In genomic region chr2:105737980-105738657, GRCh38 we compare ENCODE assay signal across 16 cellular contexts. TPM values are rescaled to one million over a fixed set of nuclear protein-coding genes. Genes with fewer than 3 reads are reported as not detected.
DNase-seq lines count a peak whose midpoint lies in the region; ATAC-seq lines count a peak whose summit lies in the region.
"Had no signal": no experiment of that assay in that cellular context is flagged by ENCODE, and none has a peak within 500 bp of the region (broad histone marks: within the 10 kb centered on the region; RNA-seq: fewer than 3 reads in every experiment).

No MANE protein-coding gene starts in this region.

- CTCF ChIA-PET in CD4-positive, alpha-beta memory T cell (lab: Charles Lee; ENCODE audit: partially characterized antibody): interaction anchor here (0.7 to 1.7 kb wide), 9 partner anchors 10 to 347 kb away, joined by 3 to 7 read pairs (median 4); no protein-coding TSS in a partner anchor

- H3K27ac ChIP-seq in CD4-positive, alpha-beta memory T cell (ENCODE audit: low read depth, low read length): peak overlapping the region; percentile 77
- H3K27ac ChIP-seq: neural progenitor cell, right lobe of liver, uterus had no signal

- H3K9me3 ChIP-seq in CD4-positive, alpha-beta memory T cell (ENCODE audit: control insufficient read depth in 1 of 2, low read length in 2 of 2): no peaks in the 10 kb centered on the region
- H3K9me3 ChIP-seq: right lobe of liver, uterus had no signal

- ATAC-seq in activated T-cell treated with anti-CD3 and anti-CD28 coated beads, Interleukin-2, amount 50 U/mL, for 72 hours (replicated peaks in 1 of 2): peak; percentile 72 to 87
- ATAC-seq in left colon: no peak
- ATAC-seq: right lobe of liver had no signal

- POLR2A ChIA-PET in CD4-positive, alpha-beta memory T cell (lab: Charles Lee; ENCODE audit: partially characterized antibody): interaction anchor here (0.6 to 6.8 kb wide), 21 partner anchors 10 to 422 kb away, joined by 3 to 52 read pairs (median 4); no protein-coding TSS in a partner anchor

- peak in 4 of 5 donors; percentile 64 to 73 (median 68) for DNase-seq in CD4-positive, alpha-beta memory T cell
- DNase-seq in Jurkat, Clone E6-1 (ENCODE audit: low read depth, low spot score): peak; percentile 49
- no peak for DNase-seq in activated T-cell treated with anti-CD3 and anti-CD28 coated beads, Interleukin-2, amount 50 U/mL, for 72 hours
- DNase-seq in islet precursor cell (peak; percentile 11), HuH-7 (ENCODE audit: low spot score) (no peak), T-helper 9 cell (no peak), left colon (no peak)
- DNase-seq: amygdala; cortex of kidney; GOT3; NCI-H1417; NCI-H226; right lobe of liver; stimulated activated CD4-positive, alpha-beta T cell treated with anti-CD3 and anti-CD28 coated beads, Interleukin-4, amount 100 ng/mL, for 4 hours; uterus had no signal

- peak overlapping the region; percentile 1 to 7 for H3K4me3 ChIP-seq in CD4-positive, alpha-beta memory T cell (ENCODE audit: low read length in 2 of 2)
- H3K4me3 ChIP-seq in Jurkat, Clone E6-1 (ENCODE audit: low read length): no peak overlapping the region
- H3K4me3 ChIP-seq: neural progenitor cell, right lobe of liver, uterus had no signal

- intact Hi-C loops in CD4-positive, alpha-beta memory T cell (cut with micrococcal nuclease): loop anchor here (1.0 to 2.0 kb wide), 4 partner anchors 8 to 356 kb away; no protein-coding TSS in a partner anchor
- intact Hi-C loops in left colon (cut with DNase I, micrococcal nuclease): no loop called here

- peaks cover 65 to 92% (median 76%) of the 10 kb centered on the region in 4 donors for H3K4me1 Mint-ChIP-seq in CD4-positive, alpha-beta memory T cell
- peaks cover 89% of the 10 kb centered on the region for H3K4me1 Mint-ChIP-seq in activated T-cell treated with anti-CD3 and anti-CD28 coated beads, Interleukin-2, amount 50 U/mL, for 72 hours (ENCODE audit: low read depth)

- peaks cover 0 to 6% (median 0%) of the 10 kb centered on the region in 8 donors for H3K9me3 Mint-ChIP-seq in CD4-positive, alpha-beta memory T cell
- H3K9me3 Mint-ChIP-seq in activated T-cell treated with anti-CD3 and anti-CD28 coated beads, Interleukin-2, amount 50 U/mL, for 72 hours: peaks cover 0 to 2% of the 10 kb centered on the region in 2 donors
- H3K9me3 Mint-ChIP-seq: neural progenitor cell had no signal

- H3K4me1 ChIP-seq in CD4-positive, alpha-beta memory T cell (ENCODE audit: insufficient read depth, low read length): peaks cover 94% of the 10 kb centered on the region
- H3K4me1 ChIP-seq: neural progenitor cell, right lobe of liver, uterus had no signal

- H3K4me3 Mint-ChIP-seq in CD4-positive, alpha-beta memory T cell: peak overlapping the region; percentile 64 to 86 (median 80)
- peak overlapping the region; percentile 77 to 89 for H3K4me3 Mint-ChIP-seq in activated T-cell treated with anti-CD3 and anti-CD28 coated beads, Interleukin-2, amount 50 U/mL, for 72 hours
- H3K4me3 Mint-ChIP-seq: neural progenitor cell had no signal

- no peaks in the 10 kb centered on the region for H3K36me3 ChIP-seq in CD4-positive, alpha-beta memory T cell (ENCODE audit: insufficient read depth, low read length)
- H3K36me3 ChIP-seq: neural progenitor cell, right lobe of liver, uterus had no signal

- H3K27me3 Mint-ChIP-seq in CD4-positive, alpha-beta memory T cell: no peaks in the 10 kb centered on the region
- H3K27me3 Mint-ChIP-seq in activated T-cell treated with anti-CD3 and anti-CD28 coated beads, Interleukin-2, amount 50 U/mL, for 72 hours (ENCODE audit: low read depth): no peaks in the 10 kb centered on the region

- H3K36me3 Mint-ChIP-seq in CD4-positive, alpha-beta memory T cell: no peaks in the 10 kb centered on the region
- peaks cover 0 to 4% of the 10 kb centered on the region in 2 donors for H3K36me3 Mint-ChIP-seq in activated T-cell treated with anti-CD3 and anti-CD28 coated beads, Interleukin-2, amount 50 U/mL, for 72 hours (ENCODE audit: insufficient read depth in 2 of 2)
- H3K36me3 Mint-ChIP-seq: neural progenitor cell had no signal

- no peaks in the 10 kb centered on the region for H3K27me3 ChIP-seq in CD4-positive, alpha-beta memory T cell (ENCODE audit: insufficient read depth, low read length)
- H3K27me3 ChIP-seq: right lobe of liver, uterus had no signal

- H3K27ac Mint-ChIP-seq in CD4-positive, alpha-beta memory T cell: peak overlapping the region; percentile 93 to 98 (median 97)
- peak overlapping the region; percentile 98 for H3K27ac Mint-ChIP-seq in activated T-cell treated with anti-CD3 and anti-CD28 coated beads, Interleukin-2, amount 50 U/mL, for 72 hours
- H3K27ac Mint-ChIP-seq: neural progenitor cell had no signal

RNA-seq across cellular contexts. Expression of gene NCK2, which starts 6.6 kb away (rescaled TPM):
- 10 to 100 TPM; 98.1 to 98.6 TPM for total RNA-seq in CD4-positive, alpha-beta memory T cell
- polyA plus RNA-seq in CD4-positive, alpha-beta memory T cell: 10 to 100 TPM; 58.0 to 76.6 TPM
- polyA plus RNA-seq in Jurkat, Clone E6-1 (2012; ENCODE audit: insufficient read depth, insufficient read length): 30.4 TPM
- 100 to 1,000 TPM; 159 to 161 TPM for total RNA-seq in activated T-cell treated with anti-CD3 and anti-CD28 coated beads, Interleukin-2, amount 50 U/mL, for 72 hours
- 10 to 100 TPM; 51.8 to 76.6 TPM for total RNA-seq in left colon

Comparison
In these comparisons a context has a peak if more than half of its experiments do, and no peak if none do; other contexts are left out.
1. DNase-seq: peak in CD4-positive, alpha-beta memory T cell (4 of 5), Jurkat, Clone E6-1 (single experiment) and islet precursor cell (single experiment); none in activated T-cell treated with anti-CD3 and anti-CD28 coated beads, Interleukin-2, amount 50 U/mL, for 72 hours (0 of 2), HuH-7 (single experiment), T-helper 9 cell (single experiment) and left colon (0 of 2).